In the genomic region with DNA sequence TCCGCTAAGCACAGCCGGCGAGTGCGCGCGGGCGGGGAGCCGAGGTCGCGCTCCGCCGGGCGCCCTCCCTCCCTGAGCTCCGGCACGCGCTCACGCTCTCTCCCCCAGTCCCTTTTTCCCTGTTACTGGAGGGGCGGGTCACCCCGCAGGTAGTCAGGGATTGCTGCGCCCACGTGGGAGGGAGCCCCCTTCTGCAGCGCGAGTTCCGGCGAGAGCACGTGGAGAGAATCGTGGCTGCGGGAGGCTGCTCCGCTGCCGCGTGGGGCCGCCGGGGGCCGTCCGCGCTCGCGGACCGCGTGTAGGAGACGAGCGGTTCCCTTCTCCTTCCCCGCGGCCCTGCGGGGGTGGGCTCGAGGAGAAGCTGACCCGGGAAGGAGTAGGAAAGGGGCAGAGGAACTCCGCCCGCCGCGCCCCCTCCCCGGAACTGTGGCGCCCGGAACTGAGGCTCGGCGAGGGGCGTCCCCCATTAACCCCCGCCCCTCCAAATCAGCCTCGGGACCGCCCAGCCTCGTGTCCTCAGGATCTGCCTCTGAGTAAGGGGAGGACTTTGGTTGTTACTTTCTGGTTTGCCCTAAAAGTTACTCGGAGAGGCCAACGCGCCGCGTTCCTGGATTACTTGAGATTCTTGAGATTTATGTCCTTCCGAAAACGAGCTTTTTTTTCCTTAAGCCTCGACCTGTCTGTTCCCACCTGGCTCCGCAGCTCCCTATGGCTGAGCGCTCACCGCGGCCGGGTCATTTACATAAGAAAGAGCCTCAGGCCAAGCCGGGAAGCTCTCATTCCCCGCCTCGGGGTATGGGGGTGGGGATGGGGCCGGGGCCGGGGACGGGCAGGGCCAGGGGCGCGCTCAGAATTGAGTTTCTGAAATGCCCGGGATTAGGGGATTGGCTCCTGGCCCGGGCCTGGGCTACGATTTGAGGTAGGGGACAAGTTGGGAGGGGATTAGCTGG, we compare ENCODE assay signal across 8 cellular contexts. TPM values are rescaled to one million over a fixed set of nuclear protein-coding genes. Genes with fewer than 3 reads are reported as not detected.
DNase-seq lines count a peak whose midpoint lies in the region; ATAC-seq and TF ChIP-seq lines count a peak whose summit lies in the region.

No MANE protein-coding gene starts in this region.

- no peaks in the 10 kb centered on the region for H3K36me3 Mint-ChIP-seq in CD8-positive, alpha-beta T cell
- peaks cover 6% of the 10 kb centered on the region for H3K36me3 Mint-ChIP-seq in activated T-cell treated with anti-CD3 and anti-CD28 coated beads, Interleukin-2, amount 50 U/mL, for 4 hours (ENCODE audit: insufficient read depth)

- POLR2A ChIA-PET in CD8-positive, alpha-beta T cell (lab: Charles Lee), result interaction anchor here (0.6 to 2.4 kb wide), 4 partner anchors 14 to 819 kb away, joined by 3 to 19 read pairs (median 5); no protein-coding TSS in a partner anchor

- CTCF ChIA-PET in CD8-positive, alpha-beta T cell (lab: Charles Lee), result interaction anchor here (1.2 to 7.1 kb wide), 4 partner anchors 14 to 122 kb away, joined by 3 to 78 read pairs (median 32); no protein-coding TSS in a partner anchor

- H3K27ac ChIP-seq in CD8-positive, alpha-beta T cell (ENCODE audit: low read depth, low read length), result peak overlapping the region; percentile 53
- no peak overlapping the region for H3K27ac ChIP-seq in parathyroid adenoma
- no peak overlapping the region for H3K27ac ChIP-seq in urinary bladder (ENCODE audit: low read depth)

- peak overlapping the region; percentile 82 for H3K4me2 ChIP-seq in parathyroid adenoma (ENCODE audit: low read length)

- H3K4me1 ChIP-seq in CD8-positive, alpha-beta T cell (ENCODE audit: insufficient read depth, low read length), result peaks cover 33% of the 10 kb centered on the region
- H3K4me1 ChIP-seq in parathyroid adenoma (no peaks in the 10 kb centered on the region), urinary bladder (ENCODE audit: insufficient read depth) (no peaks in the 10 kb centered on the region)

- H3K36me3 ChIP-seq in CD8-positive, alpha-beta T cell (ENCODE audit: insufficient read depth, low read length), result no peaks in the 10 kb centered on the region
- no peaks in the 10 kb centered on the region for H3K36me3 ChIP-seq in parathyroid adenoma (ENCODE audit: control insufficient read depth, insufficient read depth, low read length)
- H3K36me3 ChIP-seq in urinary bladder (ENCODE audit: insufficient read depth), result no peaks in the 10 kb centered on the region

- peak; percentile 46 for ATAC-seq in CD8-positive, alpha-beta T cell
- ATAC-seq in GM19328 (IDR thresholded peaks at IDR 0.05; ENCODE audit: unreplicated experiment) (peak; percentile 47), HG03439 (IDR thresholded peaks at IDR 0.05; ENCODE audit: unreplicated experiment) (peak; percentile 41)
- peak; percentile 75 to 77 for ATAC-seq in activated T-cell treated with anti-CD3 and anti-CD28 coated beads, Interleukin-2, amount 50 U/mL, for 4 hours

- TF ChIP-seq CTCF in CD8-positive, alpha-beta T cell (IDR thresholded peaks at IDR 0.05), result no peak
- no peak for TF ChIP-seq CTCF in foreskin fibroblast (IDR thresholded peaks at IDR 0.05; ENCODE audit: low read depth, low read length)
- TF ChIP-seq CTCF in parathyroid adenoma (IDR thresholded peaks at IDR 0.05), result no peak

- intact Hi-C loops in CD8-positive, alpha-beta T cell (cut with DNase I, micrococcal nuclease), result loop anchor here (2.0 to 10.0 kb wide), 3 partner anchors 42 to 1570 kb away; partner anchors contain the start of gene SEMA4F (in 2 of the 2)

- no peaks in the 10 kb centered on the region for H3K27me3 Mint-ChIP-seq in CD8-positive, alpha-beta T cell (ENCODE audit: low read depth)
- no peaks in the 10 kb centered on the region for H3K27me3 Mint-ChIP-seq in activated T-cell treated with anti-CD3 and anti-CD28 coated beads, Interleukin-2, amount 50 U/mL, for 4 hours (ENCODE audit: low read depth)

- WGBS in urinary bladder, result under 1% methylated on average over 85 of the region's 85 CpGs

- no peaks in the 10 kb centered on the region for H3K9me3 Mint-ChIP-seq in CD8-positive, alpha-beta T cell
- H3K9me3 Mint-ChIP-seq in activated T-cell treated with anti-CD3 and anti-CD28 coated beads, Interleukin-2, amount 50 U/mL, for 4 hours, result no peaks in the 10 kb centered on the region

- H3K79me2 ChIP-seq in parathyroid adenoma, result no peaks in the 10 kb centered on the region

- no peaks in the 10 kb centered on the region for H3K27me3 ChIP-seq in CD8-positive, alpha-beta T cell (ENCODE audit: insufficient read depth, low read length)
- no peaks in the 10 kb centered on the region for H3K27me3 ChIP-seq in parathyroid adenoma (ENCODE audit: control insufficient read depth, insufficient read depth, low read length)

- H3K4me3 ChIP-seq in CD8-positive, alpha-beta T cell (ENCODE audit: low read depth, low read length), result peak overlapping the region; percentile 76
- H3K4me3 ChIP-seq in foreskin fibroblast (ENCODE audit: low read depth in 1 of 2, low read length in 2 of 2) (peak overlapping the region; percentile 57 to 79), parathyroid adenoma (ENCODE audit: low read depth, low read length) (peak overlapping the region; percentile 55), urinary bladder (ENCODE audit: low read depth, low read length) (peak overlapping the region; percentile 46)

- no peaks in the 10 kb centered on the region for H3K9me3 ChIP-seq in CD8-positive, alpha-beta T cell (ENCODE audit: low read length)
- H3K9me3 ChIP-seq in parathyroid adenoma (ENCODE audit: control insufficient read depth, low read length), result no peaks in the 10 kb centered on the region

- peak overlapping the region; percentile 85 for H3K27ac Mint-ChIP-seq in CD8-positive, alpha-beta T cell

- no peak overlapping the region for H3K9ac ChIP-seq in parathyroid adenoma

- peaks cover 45% of the 10 kb centered on the region for H3K4me1 Mint-ChIP-seq in CD8-positive, alpha-beta T cell (ENCODE audit: low read depth)
- peaks cover 44% of the 10 kb centered on the region for H3K4me1 Mint-ChIP-seq in activated T-cell treated with anti-CD3 and anti-CD28 coated beads, Interleukin-2, amount 50 U/mL, for 4 hours (ENCODE audit: low read depth)

- DNase-seq in CD8-positive, alpha-beta T cell, result peak in 6 of 7 experiments; percentile 30 to 62 (median 46)
- DNase-seq in OCI-M2 (lab: John Stamatoyannopoulos, UW; ENCODE audit: unreplicated experiment) (peak; percentile 22), foreskin fibroblast (peak; percentile 48 to 79)
- DNase-seq in activated T-cell treated with anti-CD3 and anti-CD28 coated beads, Interleukin-2, amount 50 U/mL, for 4 hours, result peak; percentile 75

- peak overlapping the region; percentile 61 for H2AFZ ChIP-seq in parathyroid adenoma

- peak overlapping the region; percentile 89 for H3K4me3 Mint-ChIP-seq in CD8-positive, alpha-beta T cell
- peak overlapping the region; percentile 96 for H3K4me3 Mint-ChIP-seq in activated T-cell treated with anti-CD3 and anti-CD28 coated beads, Interleukin-2, amount 50 U/mL, for 4 hours

RNA-seq across cellular contexts. Expression of gene HK2, which starts 1.2 kb away (rescaled TPM):
- 1 to 10 TPM; 6.5 to 8.9 TPM for total RNA-seq in CD8-positive, alpha-beta T cell
- 100 to 1,000 TPM; 108 to 111 (median 110) TPM for total RNA-seq in activated T-cell treated with anti-CD3 and anti-CD28 coated beads, Interleukin-2, amount 50 U/mL, for 4 hours
- total RNA-seq in urinary bladder, result 9.7 TPM
- 8.2 TPM for polyA plus RNA-seq in urinary bladder

Comparison
In these comparisons a context has a peak if more than half of its experiments do, and no peak if none do; other contexts are left out.
1. DNase-seq: peak in every context shown above with its lines; median percentile 75 in activated T-cell treated with anti-CD3 and anti-CD28 coated beads, Interleukin-2, amount 50 U/mL, for 4 hours; 64 in foreskin fibroblast; 46 in CD8-positive, alpha-beta T cell; 22 in OCI-M2.
2. RNA of gene HK2, which starts 1.2 kb away (total RNA-seq): 108 to 111 TPM in activated T-cell treated with anti-CD3 and anti-CD28 coated beads, Interleukin-2, amount 50 U/mL, for 4 hours; 9.7 TPM in urinary bladder (single experiment) and 6.5 to 8.9 TPM in CD8-positive, alpha-beta T cell; every median in the first group is over 10 times any median in the second.
3. Peak in every context shown above with its lines, with median percentiles within 50 percentile points of each other: ATAC-seq and H3K4me3 ChIP-seq.